ENCODE assay signal across 8 cellular contexts in genomic region chr6:170279977-170280688, GRCh38. TPM values are rescaled to one million over a fixed set of nuclear protein-coding genes. Genes with fewer than 3 reads are reported as not detected.
A peak's percentile ranks its signal among the peaks of the same experiment; 100 is the strongest.
DNase-seq lines count a peak whose midpoint lies in the region; ATAC-seq and TF ChIP-seq lines count a peak whose summit lies in the region.

No MANE protein-coding gene starts in this region.

- H3K4me1 Mint-ChIP-seq in GM23338: peaks cover 17% of the 10 kb centered on the region
- peaks cover 20% of the 10 kb centered on the region for H3K4me1 Mint-ChIP-seq in activated naive CD4-positive, alpha-beta T cell treated with anti-CD3 and anti-CD28 coated beads for 36 hours (ENCODE audit: low read depth)
- peaks cover 20 to 41% of the 10 kb centered on the region in 2 donors for H3K4me1 Mint-ChIP-seq in immature natural killer cell
- peaks cover 30% of the 10 kb centered on the region for H3K4me1 Mint-ChIP-seq in stimulated activated naive CD8-positive, alpha-beta T cell treated with anti-CD3 and anti-CD28 coated beads, Interleukin-15, amount 100 ng/mL, for 72 hours

- CTCF ChIA-PET in activated naive CD4-positive, alpha-beta T cell treated with anti-CD3 and anti-CD28 coated beads for 36 hours (lab: Charles Lee): no interaction called here

- no peak overlapping the region for H3K27ac Mint-ChIP-seq in GM23338
- peak overlapping the region; percentile 22 for H3K27ac Mint-ChIP-seq in activated naive CD4-positive, alpha-beta T cell treated with anti-CD3 and anti-CD28 coated beads for 36 hours
- H3K27ac Mint-ChIP-seq in immature natural killer cell: peak overlapping the region; percentile 47 to 86 (median 72)
- H3K27ac Mint-ChIP-seq in stimulated activated naive CD8-positive, alpha-beta T cell treated with anti-CD3 and anti-CD28 coated beads, Interleukin-15, amount 100 ng/mL, for 72 hours: peak overlapping the region in 1 of 2 donors; percentile 82

- no peaks in the 10 kb centered on the region for H3K9me2 ChIP-seq in GM23338 (ENCODE audit: insufficient read depth)

- TF ChIP-seq CTCF in GM23338 (conservative IDR thresholded peaks at IDR 0.05; ENCODE audit: low read depth in 2 of 2) (no peak), tibial nerve (IDR thresholded peaks at IDR 0.05) (no peak)

- H3K9me3 ChIP-seq in tibial nerve: no peaks in the 10 kb centered on the region

- DNase-seq in DMS114 treated with DMSO at 0.1 percent for 48 hours (lab: John Stamatoyannopoulos, UW; ENCODE audit: unreplicated experiment) (peak; percentile 50), GM23338 (ENCODE audit: low spot score) (no peak), NCI-H2081 (lab: John Stamatoyannopoulos, UW) (peak; percentile 49 to 78), immature natural killer cell (peak; percentile 53 to 67 (median 58)), ACHN (no peak), tibial nerve (ENCODE audit: low spot score in 2 of 2) (no peak)
- peak; percentile 54 for DNase-seq in activated naive CD4-positive, alpha-beta T cell treated with anti-CD3 and anti-CD28 coated beads for 36 hours
- DNase-seq in stimulated activated naive CD8-positive, alpha-beta T cell treated with anti-CD3 and anti-CD28 coated beads, Interleukin-15, amount 100 ng/mL, for 72 hours: peak in 1 of 2 donors; percentile 78

- H3F3A ChIP-seq in GM23338 (replicated peaks; ENCODE audit: low read depth): no peaks in the 10 kb centered on the region

- H4K20me1 ChIP-seq in GM23338 (replicated peaks; ENCODE audit: insufficient read depth): no peaks in the 10 kb centered on the region

- H3K36me3 ChIP-seq in GM23338 (ENCODE audit: insufficient read depth) (no peaks in the 10 kb centered on the region), tibial nerve (peaks cover 0 to 17% (median 0%) of the 10 kb centered on the region in 3 donors)

- H3K36me3 Mint-ChIP-seq in GM23338 (ENCODE audit: low read depth) (peaks cover under 1% of the 10 kb centered on the region; the same call in 2 of the 3 replicates), immature natural killer cell (peaks cover 0 to 23% (median 3%) of the 10 kb centered on the region in 3 donors)
- peaks cover 3% of the 10 kb centered on the region for H3K36me3 Mint-ChIP-seq in activated naive CD4-positive, alpha-beta T cell treated with anti-CD3 and anti-CD28 coated beads for 36 hours (ENCODE audit: low read depth)

- H3K4me1 ChIP-seq in GM23338 (ENCODE audit: insufficient read depth) (0 out of 2 replicates have a peak, but pooled peaks cover 7% of the 10 kb centered on the region), tibial nerve (peaks cover 0 to 12% (median 0%) of the 10 kb centered on the region in 4 donors)

- in situ Hi-C loops in ACHN (cut with HindIII; ENCODE audit: low pct_ligation_motif_present, low pct_unique_long_range_greater_than_20kb, low sequenced_read_pairs): no loop called here

- H2AFZ ChIP-seq in GM23338: no peak overlapping the region

- H3K27ac ChIP-seq in GM23338 (ENCODE audit: low read depth) (no peak overlapping the region), tibial nerve (no peak overlapping the region)

- ATAC-seq in GM23338: peak; percentile 65
- ATAC-seq in stimulated activated naive CD8-positive, alpha-beta T cell treated with anti-CD3 and anti-CD28 coated beads, Interleukin-15, amount 100 ng/mL, for 72 hours: peak; percentile 93

- H3K4me3 Mint-ChIP-seq in GM23338 (no peak overlapping the region), immature natural killer cell (peak overlapping the region; percentile 69 to 87 (median 79))
- peak overlapping the region; percentile 7 for H3K4me3 Mint-ChIP-seq in activated naive CD4-positive, alpha-beta T cell treated with anti-CD3 and anti-CD28 coated beads for 36 hours
- H3K4me3 Mint-ChIP-seq in stimulated activated naive CD8-positive, alpha-beta T cell treated with anti-CD3 and anti-CD28 coated beads, Interleukin-15, amount 100 ng/mL, for 72 hours: peak overlapping the region; percentile 52 to 82

- H3K9me3 Mint-ChIP-seq in GM23338: no peaks in the 10 kb centered on the region
- H3K9me3 Mint-ChIP-seq in activated naive CD4-positive, alpha-beta T cell treated with anti-CD3 and anti-CD28 coated beads for 36 hours: peaks cover 11% of the 10 kb centered on the region
- H3K9me3 Mint-ChIP-seq in immature natural killer cell: no peaks in the 10 kb centered on the region
- H3K9me3 Mint-ChIP-seq in stimulated activated naive CD8-positive, alpha-beta T cell treated with anti-CD3 and anti-CD28 coated beads, Interleukin-15, amount 100 ng/mL, for 72 hours: no peaks in the 10 kb centered on the region

- no peak for TF ChIP-seq EP300 in tibial nerve (IDR thresholded peaks at IDR 0.05)

- TF ChIP-seq POLR2A in tibial nerve (IDR thresholded peaks at IDR 0.05): no peak

- intact Hi-C loops in activated naive CD4-positive, alpha-beta T cell treated with anti-CD3 and anti-CD28 coated beads for 36 hours (cut with micrococcal nuclease): no loop called here

- H3K4me2 ChIP-seq in GM23338: no peak overlapping the region

- H3K27me3 ChIP-seq in GM23338 (ENCODE audit: insufficient read depth) (no peaks in the 10 kb centered on the region), tibial nerve (no peaks in the 10 kb centered on the region)

- peaks cover 21% of the 10 kb centered on the region for H3K27me3 Mint-ChIP-seq in GM23338 (ENCODE audit: insufficient read depth, low read depth, poor library complexity)
- no peaks in the 10 kb centered on the region for H3K27me3 Mint-ChIP-seq in activated naive CD4-positive, alpha-beta T cell treated with anti-CD3 and anti-CD28 coated beads for 36 hours (ENCODE audit: low read depth)
- H3K27me3 Mint-ChIP-seq in immature natural killer cell (ENCODE audit: low read depth in 3 of 3): peaks cover 9 to 38% (median 36%) of the 10 kb centered on the region in 3 donors
- no peaks in the 10 kb centered on the region for H3K27me3 Mint-ChIP-seq in stimulated activated naive CD8-positive, alpha-beta T cell treated with anti-CD3 and anti-CD28 coated beads, Interleukin-15, amount 100 ng/mL, for 72 hours

- H3K4me3 ChIP-seq in GM23338 (no peak overlapping the region), tibial nerve (peak overlapping the region in 2 of 4 donors; percentile 11 to 13)

- WGBS in tibial nerve, 2 donors: 69 to 75% methylated on average over 36 of the region's 36 CpGs

- no peaks in the 10 kb centered on the region for H3K79me2 ChIP-seq in GM23338 (replicated peaks; ENCODE audit: insufficient read depth)

TF ChIP-seq in GM23338, 12 proteins besides CTCF, POLR2A, EP300 and RAD21 (continues in another document):
- TF ChIP-seq ZNF331 (CRISPR knock-in tag; IDR thresholded peaks at IDR 0.05; ENCODE audit: low read depth) (no peak), ZNF114 (CRISPR knock-in tag; IDR thresholded peaks at IDR 0.05) (no peak), JUNB (IDR thresholded peaks at IDR 0.05; ENCODE audit: unreplicated experiment) (no peak), EZH2phosphoT487 (IDR thresholded peaks at IDR 0.05; ENCODE audit: unreplicated experiment) (no peak), STAT1 (IDR thresholded peaks at IDR 0.05; ENCODE audit: unreplicated experiment) (no peak), NANOG (IDR thresholded peaks at IDR 0.05; ENCODE audit: borderline replicate concordance) (no peak), REST (IDR thresholded peaks at IDR 0.05; ENCODE audit: unreplicated experiment) (no peak)

RNA-seq across cellular contexts. Expression of gene DLL1, which starts 10.7 kb away (rescaled TPM):
- total RNA-seq in GM23338 (2014; rRNA removed; shearing (Covaris generic)): 4.6 and 4.8 TPM in 2 replicates
- polyA plus RNA-seq in GM23338 (2016; fragmentation: Nextera tagmentation; extraction: Ambion mirVana): 2.2 and 2.6 TPM in 2 replicates
- 1 to 10 TPM; 3.2 to 3.5 TPM for total RNA-seq in activated naive CD4-positive, alpha-beta T cell treated with anti-CD3 and anti-CD28 coated beads for 36 hours
- polyA plus RNA-seq in immature natural killer cell: 1 to 10 TPM in 2 of 3 donors, under 1 TPM in 1; 0.09 to 7.0 (median 2.8) TPM
- 1 to 10 TPM; 3.3 to 7.9 (median 6.6) TPM for total RNA-seq in tibial nerve

RNA-seq across cellular contexts. Expression of gene FAM120B, which starts 26.4 kb away (rescaled TPM):
- total RNA-seq in GM23338 (2014; rRNA removed; shearing (Covaris generic)): 14.4 and 16.7 TPM in 2 replicates
- polyA plus RNA-seq in GM23338 (2016; fragmentation: Nextera tagmentation; extraction: Ambion mirVana) (5.8 and 7.2 TPM in 2 replicates), immature natural killer cell (10 to 100 TPM; 17.4 to 43.1 (median 26.2) TPM)
- 10 to 100 TPM; 15.5 to 16.1 TPM for total RNA-seq in activated naive CD4-positive, alpha-beta T cell treated with anti-CD3 and anti-CD28 coated beads for 36 hours
- 10 to 100 TPM; 26.0 to 35.4 (median 32.1) TPM for total RNA-seq in tibial nerve

Comparison
In these comparisons a context has a peak if more than half of its experiments do, and no peak if none do; other contexts are left out.
1. DNase-seq: peak in DMS114 treated with DMSO at 0.1 percent for 48 hours (single experiment), NCI-H2081 (2 of 2), activated naive CD4-positive, alpha-beta T cell treated with anti-CD3 and anti-CD28 coated beads for 36 hours (single experiment) and immature natural killer cell (3 of 3); none in GM23338 (single experiment), ACHN (single experiment) and tibial nerve (0 of 2).